ENCODE assay signal across 14 cellular contexts in genomic region chr9:110031511-110032173, GRCh38.
A peak's percentile ranks its signal among the peaks of the same experiment; 100 is the strongest.
DNase-seq lines count a peak whose midpoint lies in the region; ATAC-seq and TF ChIP-seq lines count a peak whose summit lies in the region.
"Had no signal": no experiment of that assay in that cellular context is flagged by ENCODE, and none has a peak within 500 bp of the region (broad histone marks: within the 10 kb centered on the region; RNA-seq: fewer than 3 reads in every experiment).

No MANE protein-coding gene starts in this region.

- peaks cover 21% of the 10 kb centered on the region for H3K4me1 Mint-ChIP-seq in activated CD4-positive, alpha-beta T cell treated with anti-CD3 and anti-CD28 coated beads for 36 hours

- no peak overlapping the region for H3K4me3 Mint-ChIP-seq in activated CD4-positive, alpha-beta T cell treated with anti-CD3 and anti-CD28 coated beads for 36 hours
- H3K4me3 Mint-ChIP-seq: IgD-negative memory B cell, WTC11 had no signal

- BruUV-seq in PC-9 (replicated peaks; lab: Mats Ljungman, UMichigan), result no TSS peak

- intact Hi-C loops in PC-9 (cut with micrococcal nuclease; ENCODE audit: unreplicated experiment), result no loop called here
- intact Hi-C loops in activated CD4-positive, alpha-beta T cell treated with anti-CD3 and anti-CD28 coated beads for 36 hours (cut with DNase I, micrococcal nuclease), result no loop called here

- H3K4me2 ChIP-seq in PC-9, result peak overlapping the region; percentile 56

- H2AFZ ChIP-seq in PC-9, result no peak overlapping the region

- no peaks in the 10 kb centered on the region for H3K79me2 ChIP-seq in PC-9 (ENCODE audit: low read depth)

- POLR2A ChIA-PET in PC-9 (lab: Charles Lee; ENCODE audit: unreplicated experiment), result interaction anchor here (0.6 to 0.7 kb wide), 7 partner anchors 8 to 1998 kb away, joined by 3 to 6 read pairs (median 3); no protein-coding TSS in a partner anchor
- POLR2A ChIA-PET in activated CD4-positive, alpha-beta T cell treated with anti-CD3 and anti-CD28 coated beads for 36 hours (lab: Charles Lee), result interaction anchor here (1.0 kb wide), 1 partner anchor 97 kb away, joined by 4 read pairs; no protein-coding TSS in a partner anchor

- H3F3A ChIP-seq in PC-9 (ENCODE audit: insufficient read depth, low read depth), result peaks cover 16% of the 10 kb centered on the region; the same call in 1 of the 2 replicates

- no peaks in the 10 kb centered on the region for H3K9me2 ChIP-seq in PC-9 (ENCODE audit: insufficient read depth)

- H3K36me3 Mint-ChIP-seq in activated CD4-positive, alpha-beta T cell treated with anti-CD3 and anti-CD28 coated beads for 36 hours (ENCODE audit: low read depth), result no peaks in the 10 kb centered on the region
- H3K36me3 Mint-ChIP-seq: IgD-negative memory B cell, WTC11 had no signal

- TF ChIP-seq CTCF in PC-9 (conservative IDR thresholded peaks at IDR 0.05), result no peak
- no peak for TF ChIP-seq CTCF in choroid plexus epithelial cell (conservative IDR thresholded peaks at IDR 0.05; ENCODE audit: low read depth, low read length)

- H3K9me3 ChIP-seq in PC-9 (ENCODE audit: insufficient read depth, low read depth), result no peaks in the 10 kb centered on the region

- H3K4me1 ChIP-seq in PC-9 (replicated peaks; ENCODE audit: insufficient read depth), result peaks cover 40% of the 10 kb centered on the region

- H3K9me3 Mint-ChIP-seq in activated CD4-positive, alpha-beta T cell treated with anti-CD3 and anti-CD28 coated beads for 36 hours (ENCODE audit: low read depth), result no peaks in the 10 kb centered on the region
- H3K9me3 Mint-ChIP-seq: IgD-negative memory B cell had no signal

- DNase-seq in AG08396 (ENCODE audit: low spot score), result peak; percentile 51
- peak in 1 of 2 experiments; percentile 91 for DNase-seq in PC-9
- DNase-seq in choroid plexus epithelial cell (ENCODE audit: low read depth), result peak; percentile 92
- peak; percentile 91 for DNase-seq in kidney tubule cell (ENCODE audit: low spot score)
- DNase-seq in activated CD4-positive, alpha-beta T cell treated with anti-CD3 and anti-CD28 coated beads for 36 hours, result no peak
- no peak for DNase-seq in NCI-H1105 treated with DMSO at 0.1 percent for 48 hours (lab: John Stamatoyannopoulos, UW)
- DNase-seq: NCI-H1436 treated with DMSO at 0.1 percent for 48 hours; NCI-H748 treated with DMSO at 0.1 percent for 48 hours; stimulated activated CD4-positive, alpha-beta T cell treated with anti-CD3 and anti-CD28 coated beads, Interleukin-1b, Interleukin-23, amount 100 ng/mL, for 48 hours had no signal

- H3K36me3 ChIP-seq in PC-9 (ENCODE audit: low read depth), result no peaks in the 10 kb centered on the region

- peak overlapping the region; percentile 58 for H3K27ac ChIP-seq in PC-9

- ATAC-seq in activated CD4-positive, alpha-beta T cell treated with anti-CD3 and anti-CD28 coated beads for 36 hours, result no peak
- ATAC-seq in HG03342 (IDR thresholded peaks at IDR 0.05; ENCODE audit: unreplicated experiment) (no peak), HG03097 (IDR thresholded peaks at IDR 0.05; ENCODE audit: low FRiP score, unreplicated experiment) (no peak)
- ATAC-seq: HCT116, WTC11 had no signal

- no peaks in the 10 kb centered on the region for H4K20me1 ChIP-seq in PC-9 (ENCODE audit: insufficient read depth)

- no peaks in the 10 kb centered on the region for H3K27me3 ChIP-seq in PC-9 (ENCODE audit: insufficient read depth, low read depth)

- CTCF ChIA-PET in PC-9 (lab: Charles Lee), result no interaction called here
- CTCF ChIA-PET in activated CD4-positive, alpha-beta T cell treated with anti-CD3 and anti-CD28 coated beads for 36 hours (lab: Charles Lee), result interaction anchor here (0.8 kb wide), 1 partner anchor 140 kb away, joined by 3 read pairs; no protein-coding TSS in a partner anchor

- H3K27me3 Mint-ChIP-seq in activated CD4-positive, alpha-beta T cell treated with anti-CD3 and anti-CD28 coated beads for 36 hours, result no peaks in the 10 kb centered on the region
- H3K27me3 Mint-ChIP-seq: IgD-negative memory B cell had no signal

- no peak overlapping the region for H3K27ac Mint-ChIP-seq in activated CD4-positive, alpha-beta T cell treated with anti-CD3 and anti-CD28 coated beads for 36 hours
- H3K27ac Mint-ChIP-seq: IgD-negative memory B cell, WTC11 had no signal

- H3K4me3 ChIP-seq in PC-9 (no peak overlapping the region), choroid plexus epithelial cell (ENCODE audit: low read depth, low read length) (no peak overlapping the region)

Comparison
In these comparisons a context has a peak if more than half of its experiments do, and no peak if none do; other contexts are left out.
1. DNase-seq: peak in AG08396 (single experiment), choroid plexus epithelial cell (single experiment) and kidney tubule cell (single experiment); none in activated CD4-positive, alpha-beta T cell treated with anti-CD3 and anti-CD28 coated beads for 36 hours (single experiment) and NCI-H1105 treated with DMSO at 0.1 percent for 48 hours (single experiment).